ENCODE assay signal across 8 cellular contexts in the genomic region with DNA sequence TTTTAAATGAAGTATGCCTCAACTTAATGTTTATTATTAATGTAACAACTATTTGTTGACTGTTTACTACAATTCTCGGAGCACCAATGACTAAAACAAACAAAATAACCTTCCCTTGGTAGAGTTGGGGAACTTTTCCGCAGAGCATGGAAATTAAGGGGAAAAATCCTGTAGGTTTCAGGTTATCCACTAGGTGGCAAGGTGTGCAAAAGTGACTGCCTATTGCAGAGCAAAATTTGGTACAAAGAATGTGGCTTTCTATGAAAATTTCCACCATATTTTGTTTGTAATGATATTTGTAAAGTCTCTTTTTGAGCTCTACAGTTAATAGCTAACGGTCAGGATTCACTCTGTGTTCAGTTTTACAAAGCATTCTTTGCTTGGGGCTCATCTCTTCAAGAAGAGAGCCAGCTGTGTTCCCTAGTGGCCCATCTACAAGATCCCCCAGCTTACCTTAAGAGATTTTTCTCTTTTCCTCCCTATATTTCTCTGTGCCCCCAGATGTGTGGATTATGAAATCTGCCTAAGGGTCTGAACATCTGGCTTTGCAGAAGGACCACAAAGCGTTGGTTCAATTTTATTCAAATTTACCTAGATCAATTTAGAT.
A peak's percentile ranks its signal among the peaks of the same experiment; 100 is the strongest.
DNase-seq lines count a peak whose midpoint lies in the region; ATAC-seq, FAIRE-seq and TF ChIP-seq lines count a peak whose summit lies in the region.

No MANE protein-coding gene starts in this region.

- peak; percentile 25 for DNase-seq in activated CD4-positive, alpha-beta T cell treated with anti-CD3 and anti-CD28 coated beads, Interleukin-2, amount 10 ng/mL, durations not matched to agents 7 days and 5 days
- DNase-seq in activated CD4-positive, alpha-beta T cell treated with anti-CD3 and anti-CD28 coated beads, Interleukin-2, amount 50 U/mL, for 48 hours = no peak
- DNase-seq in Karpas-422 (peak; percentile 66), bronchial epithelial cell (ENCODE audit: low read depth) (peak; percentile 47), MG63 (no peak)
- no peak for DNase-seq in activated CD4-positive, CD25-positive, alpha-beta regulatory T cell treated with anti-CD3 and anti-CD28 coated beads, Interleukin-2, amount 50 U/mL, for 72 hours

- no peak overlapping the region for H3K9ac ChIP-seq in Karpas-422 (ENCODE audit: low read length)
- H3K9ac ChIP-seq in neural cell (ENCODE audit: low read length) = no peak overlapping the region

- H3K79me2 ChIP-seq in Karpas-422 (ENCODE audit: low read length) (no peaks in the 10 kb centered on the region), neural cell (replicated peaks; ENCODE audit: insufficient read depth, low read length) (no peaks in the 10 kb centered on the region)

- FAIRE-seq in bronchial epithelial cell (lab: Jason Lieb, UNC) = no peak

- H3K4me2 ChIP-seq in Karpas-422 (ENCODE audit: low read depth, low read length, poor library complexity, severe bottlenecking) (no peak overlapping the region), neural cell (ENCODE audit: low read length) (no peak overlapping the region)

- no peak overlapping the region for H3K4me3 Mint-ChIP-seq in activated CD4-positive, alpha-beta T cell treated with anti-CD3 and anti-CD28 coated beads, Interleukin-2, amount 10 ng/mL, durations not matched to agents 7 days and 5 days

- ATAC-seq in GM21723 (IDR thresholded peaks at IDR 0.05; ENCODE audit: unreplicated experiment) = peak; percentile 77

- H3K4me3 ChIP-seq in Karpas-422 (ENCODE audit: low read length) = no peak overlapping the region
- no peak overlapping the region for H3K4me3 ChIP-seq in bronchial epithelial cell (ENCODE audit: low read depth, low read length)
- H3K4me3 ChIP-seq in neural cell (ENCODE audit: low read length) = no peak overlapping the region
- no peak overlapping the region for H3K4me3 ChIP-seq in MG63

- no peaks in the 10 kb centered on the region for H3K36me3 Mint-ChIP-seq in activated CD4-positive, alpha-beta T cell treated with anti-CD3 and anti-CD28 coated beads, Interleukin-2, amount 10 ng/mL, durations not matched to agents 7 days and 5 days (ENCODE audit: low read depth)

- no peaks in the 10 kb centered on the region for H3K9me3 Mint-ChIP-seq in activated CD4-positive, alpha-beta T cell treated with anti-CD3 and anti-CD28 coated beads, Interleukin-2, amount 10 ng/mL, durations not matched to agents 7 days and 5 days

- TF ChIP-seq RAD21 in neural cell (conservative IDR thresholded peaks at IDR 0.05) = peak; percentile 61

- peaks cover 62% of the 10 kb centered on the region for H3K27me3 Mint-ChIP-seq in activated CD4-positive, alpha-beta T cell treated with anti-CD3 and anti-CD28 coated beads, Interleukin-2, amount 10 ng/mL, durations not matched to agents 7 days and 5 days

- H3K4me1 ChIP-seq in Karpas-422 (ENCODE audit: low read length) = no peaks in the 10 kb centered on the region

- H4K20me1 ChIP-seq in Karpas-422 (ENCODE audit: insufficient read depth, low read depth, low read length) (no peaks in the 10 kb centered on the region), neural cell (ENCODE audit: insufficient read depth) (no peaks in the 10 kb centered on the region)

- H3K27me3 ChIP-seq in Karpas-422 (ENCODE audit: low read length) = no peaks in the 10 kb centered on the region
- H3K27me3 ChIP-seq in bronchial epithelial cell (ENCODE audit: control insufficient read depth, insufficient read depth, low read length) = peaks cover 14% of the 10 kb centered on the region
- peaks cover 46% of the 10 kb centered on the region for H3K27me3 ChIP-seq in neural cell (ENCODE audit: insufficient read depth, low read depth, low read length)
- H3K27me3 ChIP-seq in MG63 = no peaks in the 10 kb centered on the region

- H2AFZ ChIP-seq in Karpas-422 (ENCODE audit: low read length) (no peak overlapping the region), neural cell (ENCODE audit: low read depth, low read length) (no peak overlapping the region)

- H3K36me3 ChIP-seq in Karpas-422 (ENCODE audit: insufficient read depth, low read length) (no peaks in the 10 kb centered on the region), bronchial epithelial cell (ENCODE audit: control insufficient read depth, insufficient read depth, low read length) (no peaks in the 10 kb centered on the region), neural cell (ENCODE audit: insufficient read depth, low read length) (no peaks in the 10 kb centered on the region), MG63 (no peaks in the 10 kb centered on the region)

- H3K27ac ChIP-seq in Karpas-422 (ENCODE audit: low read length) = no peak overlapping the region
- no peak overlapping the region for H3K27ac ChIP-seq in neural cell (ENCODE audit: low read length)

- TF ChIP-seq CTCF in bronchial epithelial cell (IDR thresholded peaks at IDR 0.05; ENCODE audit: insufficient read depth, low read length, severe bottlenecking) (peak; percentile 52), neural cell (IDR thresholded peaks at IDR 0.05; ENCODE audit: poor library complexity, severe bottlenecking) (peak; percentile 68)

- no peak overlapping the region for H3K27ac Mint-ChIP-seq in activated CD4-positive, alpha-beta T cell treated with anti-CD3 and anti-CD28 coated beads, Interleukin-2, amount 10 ng/mL, durations not matched to agents 7 days and 5 days

- H3K9me2 ChIP-seq in Karpas-422 (replicated peaks; ENCODE audit: insufficient read depth, low read length) (no peaks in the 10 kb centered on the region), neural cell (ENCODE audit: insufficient read depth, low read length) (no peaks in the 10 kb centered on the region)

- TF ChIP-seq EP300 in neural cell (conservative IDR thresholded peaks at IDR 0.05; ENCODE audit: poor library complexity, severe bottlenecking) = no peak

- CTCF ChIA-PET in activated CD4-positive, alpha-beta T cell treated with anti-CD3 and anti-CD28 coated beads, Interleukin-2, amount 10 ng/mL, durations not matched to agents 7 days and 5 days (lab: Charles Lee) = interaction anchor here (0.7 to 1.2 kb wide), 3 partner anchors 9 to 96 kb away, joined by 3 read pairs; no protein-coding TSS in a partner anchor

- POLR2A ChIA-PET in activated CD4-positive, alpha-beta T cell treated with anti-CD3 and anti-CD28 coated beads, Interleukin-2, amount 10 ng/mL, durations not matched to agents 7 days and 5 days (lab: Charles Lee) = no interaction called here

- no peaks in the 10 kb centered on the region for H3F3A ChIP-seq in neural cell (ENCODE audit: insufficient read depth, low read length, poor library complexity, severe bottlenecking)

- H3K4me1 Mint-ChIP-seq in activated CD4-positive, alpha-beta T cell treated with anti-CD3 and anti-CD28 coated beads, Interleukin-2, amount 10 ng/mL, durations not matched to agents 7 days and 5 days = peaks cover 9% of the 10 kb centered on the region

- no peaks in the 10 kb centered on the region for H3K9me3 ChIP-seq in Karpas-422 (ENCODE audit: low read length)
- no peaks in the 10 kb centered on the region for H3K9me3 ChIP-seq in neural cell (ENCODE audit: low read length)
- no peaks in the 10 kb centered on the region for H3K9me3 ChIP-seq in MG63

TF ChIP-seq in neural cell, 6 proteins besides CTCF, POLR2A, EP300 and RAD21:
- no peak for TF ChIP-seq MXI1 (conservative IDR thresholded peaks at IDR 0.05; ENCODE audit: poor library complexity, severe bottlenecking)
- no peak for TF ChIP-seq REST (IDR thresholded peaks at IDR 0.05; ENCODE audit: borderline replicate concordance)
- TF ChIP-seq POLR2AphosphoS5 (IDR thresholded peaks at IDR 0.05) = no peak
- TF ChIP-seq SMC3 (conservative IDR thresholded peaks at IDR 0.05; ENCODE audit: poor library complexity) = peak; percentile 71
- TF ChIP-seq TAF1 (IDR thresholded peaks at IDR 0.05; ENCODE audit: low read depth) = no peak
- no peak for TF ChIP-seq EZH2 (IDR thresholded peaks at IDR 0.05; ENCODE audit: borderline replicate concordance, insufficient read depth, low read length, poor library complexity, severe bottlenecking)

Comparison
In these comparisons a context has a peak if more than half of its experiments do, and no peak if none do; other contexts are left out.
1. DNase-seq: peak in activated CD4-positive, alpha-beta T cell treated with anti-CD3 and anti-CD28 coated beads, Interleukin-2, amount 10 ng/mL, durations not matched to agents 7 days and 5 days (single experiment), Karpas-422 (single experiment) and bronchial epithelial cell (single experiment); none in activated CD4-positive, alpha-beta T cell treated with anti-CD3 and anti-CD28 coated beads, Interleukin-2, amount 50 U/mL, for 48 hours (0 of 2), MG63 (single experiment) and activated CD4-positive, CD25-positive, alpha-beta regulatory T cell treated with anti-CD3 and anti-CD28 coated beads, Interleukin-2, amount 50 U/mL, for 72 hours (single experiment).